Comparison of ENCODE assay signal across 17 cellular contexts in genomic region chr9:34555435-34556230, GRCh38. TPM values are rescaled to one million over a fixed set of nuclear protein-coding genes. Genes with fewer than 3 reads are reported as not detected.
DNase-seq lines count a peak whose midpoint lies in the region; ATAC-seq and TF ChIP-seq lines count a peak whose summit lies in the region.
"Had no signal": no experiment of that assay in that cellular context is flagged by ENCODE, and none has a peak within 500 bp of the region (broad histone marks: within the 10 kb centered on the region; RNA-seq: fewer than 3 reads in every experiment).

No MANE protein-coding gene starts in this region.

- H3K9me3 Mint-ChIP-seq in glutamatergic neuron (ENCODE audit: unreplicated experiment) (peaks cover 27% of the 10 kb centered on the region), nephron (no peaks in the 10 kb centered on the region)
- H3K9me3 Mint-ChIP-seq in CD8-positive, alpha-beta memory T cell = no peaks in the 10 kb centered on the region

- DNase-seq in left cardiac atrium = peak; percentile 19
- DNase-seq in heart left ventricle = no peak
- DNase-seq in glutamatergic neuron = no peak
- peak; percentile 44 for DNase-seq in upper lobe of right lung
- no peak for DNase-seq in CD8-positive, alpha-beta memory T cell
- DNase-seq in HEK293T (ENCODE audit: extremely low spot score) = no peak
- no peak for DNase-seq in MG63
- DNase-seq: AML-193, DMS53, NCI-H1048, NCI-H1694, NCI-H446 treated with DMSO at 0.1 percent for 48 hours, NCI-H774 had no signal

- TF ChIP-seq POLR2A in heart left ventricle (IDR thresholded peaks at IDR 0.05) = no peak

- H3K4me3 Mint-ChIP-seq in glutamatergic neuron (ENCODE audit: unreplicated experiment) = peak overlapping the region; percentile 81
- H3K4me3 Mint-ChIP-seq in nephron = peak overlapping the region in 2 of 3 experiments; percentile 27 to 34
- H3K4me3 Mint-ChIP-seq in CD8-positive, alpha-beta memory T cell = no peak overlapping the region

- H3K27me3 ChIP-seq in heart left ventricle = peaks cover 0 to 9% (median 0%) of the 10 kb centered on the region in 9 donors
- H3K27me3 ChIP-seq in upper lobe of right lung = peaks cover 14% of the 10 kb centered on the region
- peaks cover 4% of the 10 kb centered on the region for H3K27me3 ChIP-seq in CD8-positive, alpha-beta memory T cell (ENCODE audit: insufficient read depth, low read length, poor library complexity, severe bottlenecking)
- no peaks in the 10 kb centered on the region for H3K27me3 ChIP-seq in MG63
- H3K27me3 ChIP-seq: Peyer's patch had no signal

- POLR2A ChIA-PET in CD8-positive, alpha-beta memory T cell (lab: Charles Lee) = no interaction called here
- POLR2A ChIA-PET in HEK293T (lab: Yijun Ruan, JAX) = no interaction called here

- H3K4me1 Mint-ChIP-seq in glutamatergic neuron (ENCODE audit: low read depth, unreplicated experiment) (peaks cover 52% of the 10 kb centered on the region), nephron (peaks cover 63% of the 10 kb centered on the region)
- H3K4me1 Mint-ChIP-seq in CD8-positive, alpha-beta memory T cell = peaks cover 0 to 2% (median 0%) of the 10 kb centered on the region in 3 donors

- H3K36me3 Mint-ChIP-seq in glutamatergic neuron (ENCODE audit: unreplicated experiment) (peaks cover 5% of the 10 kb centered on the region), nephron (ENCODE audit: low read depth) (peaks cover 10% of the 10 kb centered on the region)
- H3K36me3 Mint-ChIP-seq in CD8-positive, alpha-beta memory T cell = no peaks in the 10 kb centered on the region

- no peak for ATAC-seq in left cardiac atrium
- no peak for ATAC-seq in heart left ventricle
- no peak for ATAC-seq in upper lobe of right lung
- ATAC-seq: K562 had no signal

- H3K27ac ChIP-seq in heart left ventricle = no peak overlapping the region
- no peak overlapping the region for H3K27ac ChIP-seq in upper lobe of right lung
- no peak overlapping the region for H3K27ac ChIP-seq in CD8-positive, alpha-beta memory T cell (ENCODE audit: low read depth, low read length)
- H3K27ac ChIP-seq: HL-60, Peyer's patch had no signal

- WGBS in heart left ventricle, 4 donors = 81 to 87% (median 86%) methylated on average over 12 to 13 of the region's 13 CpGs

- H3K4me1 ChIP-seq in heart left ventricle = peaks cover 0 to 20% (median 16%) of the 10 kb centered on the region in 12 donors
- no peaks in the 10 kb centered on the region for H3K4me1 ChIP-seq in upper lobe of right lung
- H3K4me1 ChIP-seq in CD8-positive, alpha-beta memory T cell (ENCODE audit: insufficient read depth, low read length) = no peaks in the 10 kb centered on the region

- TF ChIP-seq CTCF in heart left ventricle (IDR thresholded peaks at IDR 0.05) (no peak), glutamatergic neuron (IDR thresholded peaks at IDR 0.05; ENCODE audit: partially characterized antibody, unreplicated experiment) (no peak), nephron (IDR thresholded peaks at IDR 0.05; ENCODE audit: unreplicated experiment in 3 of 3) (no peak), upper lobe of right lung (IDR thresholded peaks at IDR 0.05) (no peak)

- H3K27ac Mint-ChIP-seq in glutamatergic neuron (ENCODE audit: unreplicated experiment) (peak overlapping the region; percentile 83), nephron (peak overlapping the region; percentile 8 to 38 (median 29))
- H3K27ac Mint-ChIP-seq in CD8-positive, alpha-beta memory T cell = no peak overlapping the region

- CTCF ChIA-PET in CD8-positive, alpha-beta memory T cell (lab: Charles Lee) = no interaction called here
- CTCF ChIA-PET in HEK293T (lab: Yijun Ruan, JAX) = interaction anchor here (0.6 kb wide), 1 partner anchor 1048 kb away, joined by 5 read pairs; no protein-coding TSS in a partner anchor

- intact Hi-C loops in left cardiac atrium (cut with DNase I) (no loop called here), heart left ventricle (cut with DNase I) (no loop called here), upper lobe of right lung (cut with DNase I) (no loop called here)

- H3K4me3 ChIP-seq in heart left ventricle = no peak overlapping the region
- H3K4me3 ChIP-seq in upper lobe of right lung = no peak overlapping the region
- H3K4me3 ChIP-seq in CD8-positive, alpha-beta memory T cell (ENCODE audit: low read length) = no peak overlapping the region
- no peak overlapping the region for H3K4me3 ChIP-seq in MG63
- H3K4me3 ChIP-seq: K562, Peyer's patch had no signal

- H3K36me3 ChIP-seq in heart left ventricle (no peaks in the 10 kb centered on the region), upper lobe of right lung (no peaks in the 10 kb centered on the region), MG63 (no peaks in the 10 kb centered on the region)
- H3K36me3 ChIP-seq in CD8-positive, alpha-beta memory T cell (ENCODE audit: insufficient read depth, low read length) = no peaks in the 10 kb centered on the region
- H3K36me3 ChIP-seq: Peyer's patch had no signal

- no peaks in the 10 kb centered on the region for H3K9me3 ChIP-seq in heart left ventricle
- H3K9me3 ChIP-seq in upper lobe of right lung = no peaks in the 10 kb centered on the region
- no peaks in the 10 kb centered on the region for H3K9me3 ChIP-seq in CD8-positive, alpha-beta memory T cell (ENCODE audit: low read length)
- H3K9me3 ChIP-seq in MG63 = no peaks in the 10 kb centered on the region
- H3K9me3 ChIP-seq: Peyer's patch had no signal

- peaks cover 31% of the 10 kb centered on the region for H3K27me3 Mint-ChIP-seq in glutamatergic neuron (ENCODE audit: unreplicated experiment)
- peaks cover 41% of the 10 kb centered on the region for H3K27me3 Mint-ChIP-seq in nephron (ENCODE audit: low read depth)
- H3K27me3 Mint-ChIP-seq in CD8-positive, alpha-beta memory T cell = peaks cover 13 to 47% of the 10 kb centered on the region in 2 donors

TF ChIP-seq in HEK293T, 16 proteins besides CTCF, POLR2A, EP300 and RAD21:
- TF ChIP-seq LEF1 (IDR thresholded peaks at IDR 0.05; ENCODE audit: borderline replicate concordance) = no peak
- no peak for TF ChIP-seq FOXA1 (IDR thresholded peaks at IDR 0.05)
- TF ChIP-seq ELF4 (IDR thresholded peaks at IDR 0.05) = no peak

RNA-seq across cellular contexts. Expression of gene ENHO, which starts 32.8 kb away (rescaled TPM):
- total RNA-seq in left cardiac atrium (under 1 TPM; 0.56 to 0.60 TPM), heart left ventricle (1 to 10 TPM in 1 of 9 donors, under 1 TPM in 6, not detected in 2; 0.37 to 1.2 (median 0.52) TPM), glutamatergic neuron (ENCODE audit: unreplicated experiment) (11.5 TPM), upper lobe of right lung (0.61 TPM)
- under 1 TPM; 0.26 to 0.27 TPM for polyA plus RNA-seq in heart left ventricle
- total RNA-seq in CD8-positive, alpha-beta memory T cell = under 1 TPM; 0.35 to 0.39 TPM
- polyA plus RNA-seq in CD8-positive, alpha-beta memory T cell = not detected
- total RNA-seq in MG63 (2014; rRNA removed; shearing (Covaris generic); ENCODE audit: low replicate concordance) = 0.20 TPM in 1 of 2 replicates, not detected in the other
- polyA plus RNA-seq: K562 had no signal

RNA-seq across cellular contexts. Expression of gene CNTFR, which starts 33.9 kb away (rescaled TPM):
- total RNA-seq in left cardiac atrium (10 to 100 TPM; 21.3 to 45.3 TPM), heart left ventricle (1 to 10 TPM in 5 of 9 donors, under 1 TPM in 4; 0.43 to 9.8 (median 1.2) TPM), glutamatergic neuron (ENCODE audit: unreplicated experiment) (170 TPM), upper lobe of right lung (2.9 TPM)
- polyA plus RNA-seq in heart left ventricle = 1 to 10 TPM; 2.2 to 2.3 TPM
- not detected for total RNA-seq in CD8-positive, alpha-beta memory T cell
- polyA plus RNA-seq in CD8-positive, alpha-beta memory T cell = not detected
- total RNA-seq in MG63 (2014; rRNA removed; shearing (Covaris generic); ENCODE audit: low replicate concordance) = not detected in 2 replicates
- total RNA-seq: K562 had no signal
- polyA plus RNA-seq: K562 had no signal

RNA-seq across cellular contexts. Expression of gene RPP25L, which starts 56.3 kb away (rescaled TPM):
- total RNA-seq in left cardiac atrium (10 to 100 TPM; 20.8 to 27.8 TPM), heart left ventricle (10 to 100 TPM; 22.5 to 79.2 (median 38.3) TPM), glutamatergic neuron (ENCODE audit: unreplicated experiment) (12.6 TPM), upper lobe of right lung (16.7 TPM)
- 10 to 100 TPM; 31.7 to 59.9 TPM for polyA plus RNA-seq in heart left ventricle
- total RNA-seq in CD8-positive, alpha-beta memory T cell = 10 to 100 TPM; 34.5 to 39.0 TPM
- polyA plus RNA-seq in CD8-positive, alpha-beta memory T cell = 35.9 TPM
- total RNA-seq in MG63 (2014; rRNA removed; shearing (Covaris generic); ENCODE audit: low replicate concordance) = 18.7 and 30.0 TPM in 2 replicates

Comparison
In these comparisons a context has a peak if more than half of its experiments do, and no peak if none do; other contexts are left out.
1. DNase-seq: peak in left cardiac atrium (single experiment) and upper lobe of right lung (single experiment); none in heart left ventricle (0 of 5), glutamatergic neuron (single experiment), CD8-positive, alpha-beta memory T cell (0 of 5), HEK293T (single experiment) and MG63 (single experiment).
2. H3K27ac Mint-ChIP-seq: peak in glutamatergic neuron (single experiment) and nephron (3 of 3); none in CD8-positive, alpha-beta memory T cell (0 of 8).
3. H3K4me3 Mint-ChIP-seq: peak in glutamatergic neuron (single experiment) and nephron (2 of 3); none in CD8-positive, alpha-beta memory T cell (0 of 7).